22 cellular contexts compared by ENCODE assay signal in genomic region chr10:129514568-129515451, GRCh38. TPM values are rescaled to one million over a fixed set of nuclear protein-coding genes. Genes with fewer than 3 reads are reported as not detected.
DNase-seq lines count a peak whose midpoint lies in the region; ATAC-seq and TF ChIP-seq lines count a peak whose summit lies in the region.
"Had no signal": no experiment of that assay in that cellular context is flagged by ENCODE, and none has a peak within 500 bp of the region (broad histone marks: within the 10 kb centered on the region; RNA-seq: fewer than 3 reads in every experiment).

No MANE protein-coding gene starts in this region.

- H3K4me1 Mint-ChIP-seq in activated naive CD4-positive, alpha-beta T cell treated with anti-CD3 and anti-CD28 coated beads, Interleukin-2, amount 50 U/mL, for 24 hours, result peaks cover 34% of the 10 kb centered on the region
- no peaks in the 10 kb centered on the region for H3K4me1 Mint-ChIP-seq in osteocyte (ENCODE audit: unreplicated experiment)

- H3K27ac ChIP-seq in DND-41 (ENCODE audit: low read length) (peak overlapping the region; percentile 11; the same call in 1 of the 2 replicates), coronary artery (no peak overlapping the region), sigmoid colon (no peak overlapping the region)
- H3K27ac ChIP-seq: HL-60, SJSA1 had no signal

- no peak overlapping the region for H3K4me2 ChIP-seq in DND-41 (ENCODE audit: insufficient read depth, low read length)

- TF ChIP-seq POLR2A in sigmoid colon (IDR thresholded peaks at IDR 0.05), result no peak

- H3K9me3 ChIP-seq in DND-41 (ENCODE audit: insufficient read depth, low read length, severe bottlenecking) (no peaks in the 10 kb centered on the region), HAP-1 (no peaks in the 10 kb centered on the region), sigmoid colon (no peaks in the 10 kb centered on the region)

- H4K20me1 ChIP-seq in DND-41 (ENCODE audit: insufficient read depth, low read length), result no peaks in the 10 kb centered on the region; the same call in 1 of the 2 replicates

- H3K36me3 Mint-ChIP-seq in activated naive CD4-positive, alpha-beta T cell treated with anti-CD3 and anti-CD28 coated beads, Interleukin-2, amount 50 U/mL, for 24 hours, result peaks cover 5% of the 10 kb centered on the region
- peaks cover 9 to 21% of the 10 kb centered on the region in 2 donors for H3K36me3 Mint-ChIP-seq in activated naive CD4-positive, alpha-beta T cell treated with anti-CD3 and anti-CD28 coated beads, Interleukin-2, amount 50 U/mL, for 72 hours
- peaks cover 2% of the 10 kb centered on the region for H3K36me3 Mint-ChIP-seq in osteocyte (ENCODE audit: unreplicated experiment)

- H3K4me3 ChIP-seq in DND-41 (ENCODE audit: low read depth in 1 of 2, low read length in 2 of 2) (no peak overlapping the region), coronary artery (no peak overlapping the region), HAP-1 (no peak overlapping the region), sigmoid colon (no peak overlapping the region)
- H3K4me3 ChIP-seq: SJSA1 had no signal

- no peaks in the 10 kb centered on the region for H3K27me3 ChIP-seq in DND-41 (ENCODE audit: insufficient read depth, low read length, poor library complexity)
- H3K27me3 ChIP-seq in HAP-1 (ENCODE audit: low read depth), result no peaks in the 10 kb centered on the region
- no peaks in the 10 kb centered on the region for H3K27me3 ChIP-seq in sigmoid colon
- H3K27me3 ChIP-seq: SJSA1 had no signal

- no peaks in the 10 kb centered on the region for H3K27me3 Mint-ChIP-seq in activated naive CD4-positive, alpha-beta T cell treated with anti-CD3 and anti-CD28 coated beads, Interleukin-2, amount 50 U/mL, for 24 hours
- H3K27me3 Mint-ChIP-seq in osteocyte (ENCODE audit: unreplicated experiment), result no peaks in the 10 kb centered on the region

- H3K4me1 ChIP-seq in DND-41 (ENCODE audit: insufficient read depth, low read length) (peaks cover 7% of the 10 kb centered on the region; the same call in 1 of the 2 replicates), HAP-1 (no peaks in the 10 kb centered on the region), sigmoid colon (peaks cover 0 to 4% (median 0%) of the 10 kb centered on the region in 4 donors)
- H3K4me1 ChIP-seq: SJSA1 had no signal

- peak overlapping the region; percentile 33 for H3K4me3 Mint-ChIP-seq in activated naive CD4-positive, alpha-beta T cell treated with anti-CD3 and anti-CD28 coated beads, Interleukin-2, amount 50 U/mL, for 24 hours
- H3K4me3 Mint-ChIP-seq in osteocyte (ENCODE audit: unreplicated experiment), result no peak overlapping the region
- H3K4me3 Mint-ChIP-seq: HFFc6 had no signal

- no peak for DNase-seq in activated naive CD4-positive, alpha-beta T cell treated with anti-CD3 and anti-CD28 coated beads, Interleukin-2, amount 50 U/mL, for 72 hours (ENCODE audit: low spot score in 2 of 2)
- DNase-seq in DND-41 (peak; percentile 33), coronary artery (ENCODE audit: low spot score) (peak; percentile 62), osteocyte (ENCODE audit: extremely low spot score, unreplicated experiment) (peak; percentile 62), NCI-H2081 treated with DMSO at 0.1 percent for 48 hours (lab: John Stamatoyannopoulos, UW) (no peak), HAP-1 (ENCODE audit: low spot score in 2 of 2) (no peak), sigmoid colon (no peak)
- DNase-seq: DMS79, HFFc6, KBM-7, NCI-H1105, NCI-H146, NCI-H2029, NCI-H226, NCI-H510A treated with DMSO at 0.1 percent for 48 hours, NCI-H748 treated with DMSO at 0.1 percent for 48 hours had no signal

- no peaks in the 10 kb centered on the region for H3K36me3 ChIP-seq in DND-41 (ENCODE audit: insufficient read depth, low read length)
- no peaks in the 10 kb centered on the region for H3K36me3 ChIP-seq in HAP-1 (replicated peaks)
- no peaks in the 10 kb centered on the region for H3K36me3 ChIP-seq in sigmoid colon
- H3K36me3 ChIP-seq: SJSA1 had no signal

- H3K79me2 ChIP-seq in DND-41 (ENCODE audit: insufficient read depth, low read length), result peaks cover 40% of the 10 kb centered on the region

- TF ChIP-seq CTCF in DND-41 (IDR thresholded peaks at IDR 0.05; ENCODE audit: borderline replicate concordance, extremely low read depth, low read length, poor library complexity, severe bottlenecking), result no peak
- no peak for TF ChIP-seq CTCF in coronary artery (IDR thresholded peaks at IDR 0.05)
- no peak for TF ChIP-seq CTCF in osteocyte (IDR thresholded peaks at IDR 0.05)
- no peak for TF ChIP-seq CTCF in sigmoid colon (IDR thresholded peaks at IDR 0.05)

- intact Hi-C loops in sigmoid colon (cut with DNase I), result no loop called here

- peaks cover 5% of the 10 kb centered on the region for H3K9me3 Mint-ChIP-seq in activated naive CD4-positive, alpha-beta T cell treated with anti-CD3 and anti-CD28 coated beads, Interleukin-2, amount 50 U/mL, for 24 hours
- H3K9me3 Mint-ChIP-seq in activated naive CD4-positive, alpha-beta T cell treated with anti-CD3 and anti-CD28 coated beads, Interleukin-2, amount 50 U/mL, for 72 hours, result peaks cover 8 to 12% of the 10 kb centered on the region in 2 donors
- H3K9me3 Mint-ChIP-seq in osteocyte (ENCODE audit: unreplicated experiment), result no peaks in the 10 kb centered on the region

- WGBS in sigmoid colon, 2 donors, result 83 to 89% methylated on average over 22 of the region's 22 CpGs

- no peak overlapping the region for H3K9ac ChIP-seq in DND-41 (ENCODE audit: low read depth, low read length)

- no peak for TF ChIP-seq EP300 in sigmoid colon (IDR thresholded peaks at IDR 0.05)

- no peak overlapping the region for H3K27ac Mint-ChIP-seq in activated naive CD4-positive, alpha-beta T cell treated with anti-CD3 and anti-CD28 coated beads, Interleukin-2, amount 50 U/mL, for 24 hours
- no peak overlapping the region for H3K27ac Mint-ChIP-seq in activated naive CD4-positive, alpha-beta T cell treated with anti-CD3 and anti-CD28 coated beads, Interleukin-2, amount 50 U/mL, for 72 hours
- H3K27ac Mint-ChIP-seq in osteocyte (ENCODE audit: unreplicated experiment), result no peak overlapping the region
- H3K27ac Mint-ChIP-seq: HFFc6 had no signal

- no peak overlapping the region for H2AFZ ChIP-seq in DND-41 (ENCODE audit: low read depth, low read length)

- no peak for ATAC-seq in activated naive CD4-positive, alpha-beta T cell treated with anti-CD3 and anti-CD28 coated beads, Interleukin-2, amount 50 U/mL, for 72 hours
- peak; percentile 56; the same call in 2 of the 3 replicates for ATAC-seq in DND-41 (ENCODE audit: insufficient read depth, low read depth)
- ATAC-seq: HepG2, Panc1 had no signal

- in situ Hi-C loops in HAP-1 (cut with MboI; ENCODE audit: low sequenced_read_pairs), result no loop called here

RNA-seq across cellular contexts. Expression of gene MGMT, which starts 47.8 kb away (rescaled TPM):
- total RNA-seq in activated naive CD4-positive, alpha-beta T cell treated with anti-CD3 and anti-CD28 coated beads, Interleukin-2, amount 50 U/mL, for 72 hours, result 10 to 100 TPM; 26.9 to 27.7 TPM
- total RNA-seq in osteocyte (17.0 and 20.8 TPM in 2 replicates), sigmoid colon (10 to 100 TPM; 24.3 to 40.3 (median 29.9) TPM)
- polyA plus RNA-seq in sigmoid colon, result 10 to 100 TPM in 2 of 3 donors, 1 to 10 TPM in 1; 7.2 to 21.0 (median 15.8) TPM
- total RNA-seq: A172 had no signal

Comparison
In these comparisons a context has a peak if more than half of its experiments do, and no peak if none do; other contexts are left out.
1. DNase-seq: peak in DND-41 (single experiment), coronary artery (single experiment) and osteocyte (single experiment); none in activated naive CD4-positive, alpha-beta T cell treated with anti-CD3 and anti-CD28 coated beads, Interleukin-2, amount 50 U/mL, for 72 hours (0 of 2), NCI-H2081 treated with DMSO at 0.1 percent for 48 hours (single experiment), HAP-1 (0 of 2) and sigmoid colon (single experiment).